32 cellular contexts compared by ENCODE assay signal in the genomic region with DNA sequence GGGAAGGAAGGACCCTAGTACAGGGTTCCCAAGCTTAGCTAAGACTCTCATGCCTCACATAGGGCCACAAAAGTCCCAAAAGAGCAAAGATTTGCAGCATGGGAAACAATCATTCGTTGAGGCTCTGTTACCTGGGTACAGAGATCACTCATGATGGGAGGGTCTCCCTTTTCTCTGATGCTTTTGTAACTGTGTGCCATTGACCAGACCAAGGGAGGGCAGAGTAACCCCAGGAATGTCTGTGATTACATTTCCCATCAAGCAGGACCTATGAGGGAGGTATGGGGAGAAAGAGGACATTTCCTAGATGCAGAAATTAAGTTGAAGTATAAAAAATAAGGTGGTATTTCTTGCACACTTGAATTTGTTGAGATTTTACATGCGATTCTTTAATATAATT.
"Had no signal": no experiment of that assay in that cellular context is flagged by ENCODE, and none has a peak within 500 bp of the region (broad histone marks: within the 10 kb centered on the region; RNA-seq: fewer than 3 reads in every experiment).

No MANE protein-coding gene starts in this region.

- FAIRE-seq: astrocyte, bronchial epithelial cell had no signal

- ATAC-seq: activated CD4-positive, alpha-beta T cell treated with anti-CD3 and anti-CD28 coated beads for 36 hours; activated T-cell treated with anti-CD3 and anti-CD28 coated beads, Interleukin-2, amount 50 U/mL, for 72 hours; esophagus mucosa; T-helper 17 cell had no signal

- DNase-seq: activated CD4-positive, alpha-beta memory T cell treated with anti-CD3 and anti-CD28 coated beads, Interleukin-2, amount 10 ng/mL, durations not matched to agents 7 days and 5 days; activated CD4-positive, alpha-beta T cell treated with anti-CD3 and anti-CD28 coated beads for 36 hours; activated CD4-positive, alpha-beta T cell treated with anti-CD3 and anti-CD28 coated beads, Interleukin-2, amount 10 ng/mL, durations not matched to agents 7 days and 5 days; activated CD4-positive, alpha-beta T cell treated with anti-CD3 and anti-CD28 coated beads, Interleukin-2, amount 50 U/mL, for 4 hours; activated CD4-positive, CD25-positive, alpha-beta regulatory T cell; activated CD4-positive, CD25-positive, alpha-beta regulatory T cell treated with anti-CD3 and anti-CD28 coated beads, Interleukin-2, amount 50 U/mL, for 72 hours; activated CD8-positive, alpha-beta memory T cell treated with anti-CD3 and anti-CD28 coated beads, Interleukin-2, amount 50 U/mL, for 48 hours; activated gamma-delta T cell; activated naive CD4-positive, alpha-beta T cell; activated naive CD4-positive, alpha-beta T cell treated with anti-CD3 and anti-CD28 coated beads, Interleukin-2, amount 50 U/mL, for 16 hours; activated T-cell treated with anti-CD3 and anti-CD28 coated beads for 4 hours; activated T-cell treated with anti-CD3 and anti-CD28 coated beads, Interleukin-2, amount 50 U/mL, for 24 hours; activated T-cell treated with anti-CD3 and anti-CD28 coated beads, Interleukin-2, amount 50 U/mL, for 72 hours; amniotic stem cell; anterior cingulate cortex; brain microvascular endothelial cell; dorsolateral prefrontal cortex; effector memory CD4-positive, alpha-beta T cell; endodermal cell; foreskin fibroblast; head of caudate nucleus; T-helper 17 cell; T1000; WERI-Rb-1 had no signal

- H3K4me1 Mint-ChIP-seq: activated CD4-positive, alpha-beta memory T cell treated with anti-CD3 and anti-CD28 coated beads, Interleukin-2, amount 10 ng/mL, durations not matched to agents 7 days and 5 days; activated CD4-positive, alpha-beta T cell treated with anti-CD3 and anti-CD28 coated beads for 36 hours; activated CD4-positive, alpha-beta T cell treated with anti-CD3 and anti-CD28 coated beads, Interleukin-2, amount 10 ng/mL, durations not matched to agents 7 days and 5 days; endodermal cell had no signal

- H3K4me3 ChIP-seq: coronary artery, dorsolateral prefrontal cortex had no signal

- H3K27ac ChIP-seq: brain microvascular endothelial cell, coronary artery, dorsolateral prefrontal cortex, WERI-Rb-1 had no signal

- H3K4me3 Mint-ChIP-seq: activated CD4-positive, alpha-beta memory T cell treated with anti-CD3 and anti-CD28 coated beads, Interleukin-2, amount 10 ng/mL, durations not matched to agents 7 days and 5 days; activated CD4-positive, alpha-beta T cell treated with anti-CD3 and anti-CD28 coated beads for 36 hours; activated CD4-positive, alpha-beta T cell treated with anti-CD3 and anti-CD28 coated beads, Interleukin-2, amount 10 ng/mL, durations not matched to agents 7 days and 5 days; activated naive CD8-positive, alpha-beta T cell; activated T-cell treated with anti-CD3 and anti-CD28 coated beads, Interleukin-2, amount 50 U/mL, for 24 hours; activated T-cell treated with anti-CD3 and anti-CD28 coated beads, Interleukin-2, amount 50 U/mL, for 72 hours; central memory CD8-positive, alpha-beta T cell; dendritic cell treated with granulocyte-macrophage colony-stimulating factor and Interleukin-4, amounts not matched to agents 40 ng/mL and 50 ng/mL, for 4 days; endodermal cell; T-helper 17 cell; T-helper 2 cell treated with Interferon-gamma antibody and Interleukin-4, amounts not matched to agents 5 μg/mL and 100 μg/mL, for 36 hours had no signal

- H3K27ac Mint-ChIP-seq: activated CD4-positive, alpha-beta memory T cell treated with anti-CD3 and anti-CD28 coated beads, Interleukin-2, amount 10 ng/mL, durations not matched to agents 7 days and 5 days; activated CD4-positive, alpha-beta T cell treated with anti-CD3 and anti-CD28 coated beads for 36 hours; activated CD4-positive, alpha-beta T cell treated with anti-CD3 and anti-CD28 coated beads, Interleukin-2, amount 10 ng/mL, durations not matched to agents 7 days and 5 days; activated naive CD8-positive, alpha-beta T cell; activated T-cell treated with anti-CD3 and anti-CD28 coated beads, Interleukin-2, amount 50 U/mL, for 24 hours; activated T-cell treated with anti-CD3 and anti-CD28 coated beads, Interleukin-2, amount 50 U/mL, for 72 hours; dendritic cell treated with granulocyte-macrophage colony-stimulating factor and Interleukin-4, amounts not matched to agents 40 ng/mL and 50 ng/mL, for 4 days; endodermal cell; T-helper 17 cell; T-helper 2 cell treated with Interferon-gamma antibody and Interleukin-4, amounts not matched to agents 5 μg/mL and 100 μg/mL, for 36 hours had no signal

- H3K27me3 ChIP-seq: brain microvascular endothelial cell, dorsolateral prefrontal cortex had no signal

- H3K9me3 Mint-ChIP-seq: activated CD4-positive, alpha-beta memory T cell treated with anti-CD3 and anti-CD28 coated beads, Interleukin-2, amount 10 ng/mL, durations not matched to agents 7 days and 5 days; activated CD4-positive, alpha-beta T cell treated with anti-CD3 and anti-CD28 coated beads, Interleukin-2, amount 10 ng/mL, durations not matched to agents 7 days and 5 days; activated T-cell treated with anti-CD3 and anti-CD28 coated beads, Interleukin-2, amount 50 U/mL, for 24 hours; activated T-cell treated with anti-CD3 and anti-CD28 coated beads, Interleukin-2, amount 50 U/mL, for 72 hours; central memory CD8-positive, alpha-beta T cell; dendritic cell treated with granulocyte-macrophage colony-stimulating factor and Interleukin-4, amounts not matched to agents 40 ng/mL and 50 ng/mL, for 4 days; endodermal cell; T-helper 2 cell treated with Interferon-gamma antibody and Interleukin-4, amounts not matched to agents 5 μg/mL and 100 μg/mL, for 36 hours had no signal

- H3K36me3 ChIP-seq: brain microvascular endothelial cell, WERI-Rb-1 had no signal

- H3K36me3 Mint-ChIP-seq: activated naive CD8-positive, alpha-beta T cell had no signal

- H3K27me3 Mint-ChIP-seq: activated CD4-positive, alpha-beta T cell treated with anti-CD3 and anti-CD28 coated beads for 36 hours; activated naive CD8-positive, alpha-beta T cell; activated T-cell treated with anti-CD3 and anti-CD28 coated beads, Interleukin-2, amount 50 U/mL, for 24 hours; central memory CD8-positive, alpha-beta T cell; T-helper 17 cell had no signal
